Comparison of ENCODE assay signal across 8 cellular contexts in the genomic region with DNA sequence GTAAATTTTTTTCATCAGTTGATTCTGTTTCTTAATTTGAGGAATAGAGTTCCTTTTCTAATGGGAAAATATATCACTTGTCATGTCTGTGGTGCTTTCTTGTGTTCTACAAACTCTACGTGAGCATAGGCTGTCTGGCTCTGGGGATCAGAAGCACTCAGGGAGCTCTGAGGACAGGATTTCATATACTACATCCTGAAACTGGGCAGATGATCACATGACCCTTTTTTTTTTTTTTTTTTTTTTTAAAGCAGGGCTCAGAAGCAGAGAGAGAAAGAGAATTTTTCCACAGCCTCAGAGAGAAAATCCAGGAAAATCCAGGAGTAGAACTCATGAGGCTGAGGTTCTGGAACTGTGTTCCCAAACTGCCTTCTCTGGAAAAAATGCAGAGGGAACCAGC.
DNase-seq lines count a peak whose midpoint lies in the region; ATAC-seq and TF ChIP-seq lines count a peak whose summit lies in the region.

No MANE protein-coding gene starts in this region.

- POLR2A ChIA-PET in HCT116 (lab: Charles Lee), result interaction anchor here (0.6 to 1.9 kb wide), 5 partner anchors 12 to 83 kb away, joined by 4 to 6 read pairs (median 5); no protein-coding TSS in a partner anchor

- in situ Hi-C loops in GM13977 (cut with MboI; ENCODE audit: low pct_unique_long_range_greater_than_20kb, low sequenced_read_pairs, unreplicated experiment), result no loop called here

- H3K4me1 Mint-ChIP-seq in H9, result peaks cover 19 to 25% of the 10 kb centered on the region in 2 experiments

- H3K9me3 Mint-ChIP-seq in H9, result no peaks in the 10 kb centered on the region

- H3K27me3 ChIP-seq in HCT116 (ENCODE audit: insufficient read depth, low read length) (no peaks in the 10 kb centered on the region), esophagus muscularis mucosa (no peaks in the 10 kb centered on the region), H9 (ENCODE audit: insufficient read depth, low read length) (no peaks in the 10 kb centered on the region)

- no peaks in the 10 kb centered on the region for H4K20me1 ChIP-seq in HCT116 (ENCODE audit: insufficient read depth)
- H4K20me1 ChIP-seq in H9 (ENCODE audit: control insufficient read depth, insufficient read depth, insufficient read length), result no peaks in the 10 kb centered on the region

- no peak overlapping the region for H3K18ac ChIP-seq in H9 (ENCODE audit: insufficient read length, low read depth, low read length)

- H3K4me2 ChIP-seq in HCT116 (ENCODE audit: low read length), result peak overlapping the region; percentile 47
- H3K4me2 ChIP-seq in H9 (ENCODE audit: insufficient read depth, insufficient read length, low read length), result no peak overlapping the region

- CTCF ChIA-PET in HCT116 (lab: Charles Lee), result no interaction called here

- no peaks in the 10 kb centered on the region for H3K27me3 Mint-ChIP-seq in H9 (ENCODE audit: low read depth)

- no peak overlapping the region for H3K4me3 Mint-ChIP-seq in H9

- H3K27ac Mint-ChIP-seq in H9, result no peak overlapping the region

- TF ChIP-seq CTCF in HCT116 (IDR thresholded peaks at IDR 0.05 in 2 of 3, conservative IDR thresholded peaks at IDR 0.05 in 1 of 3; ENCODE audit: borderline replicate concordance in 1 of 3, insufficient read depth in 1 of 3, low read depth in 2 of 3, low read length in 2 of 3), result no peak
- TF ChIP-seq CTCF in VCaP (conservative IDR thresholded peaks at IDR 0.05), result no peak
- no peak for TF ChIP-seq CTCF in esophagus muscularis mucosa (IDR thresholded peaks at IDR 0.05)
- no peak for TF ChIP-seq CTCF in H9 (conservative IDR thresholded peaks at IDR 0.05)
- no peak for TF ChIP-seq CTCF in lower leg skin (IDR thresholded peaks at IDR 0.05)
- TF ChIP-seq CTCF in GM13977 (IDR thresholded peaks at IDR 0.05; ENCODE audit: extremely low read depth, insufficient read depth, missing control alignments), result no peak

- H3T11ph ChIP-seq in H9 (ENCODE audit: low read length), result no peak overlapping the region

- no peak overlapping the region for H4K8ac ChIP-seq in H9 (replicated peaks; ENCODE audit: insufficient read length, low read depth, low read length)

- DNase-seq in HCT116 (ENCODE audit: low read depth, low spot score) (no peak), esophagus muscularis mucosa (ENCODE audit: extremely low spot score) (no peak), SK-N-DZ (ENCODE audit: low spot score) (no peak), H9 (no peak), lower leg skin (ENCODE audit: low spot score in 2 of 2) (no peak), GM13977 (ENCODE audit: low spot score) (no peak)

- no peaks in the 10 kb centered on the region for H3K36me3 ChIP-seq in HCT116 (ENCODE audit: control insufficient read depth in 1 of 2, insufficient read depth in 2 of 2, low read length in 2 of 2)
- no peaks in the 10 kb centered on the region for H3K36me3 ChIP-seq in esophagus muscularis mucosa

- no peak for TF ChIP-seq RAD21 in HCT116 (IDR thresholded peaks at IDR 0.05; ENCODE audit: low read depth)

- no peaks in the 10 kb centered on the region for H3K9me2 ChIP-seq in HCT116 (ENCODE audit: insufficient read depth)

- H3K4ac ChIP-seq in H9 (ENCODE audit: low read depth, low read length), result no peak overlapping the region

- H3K9me3 ChIP-seq in HCT116 (ENCODE audit: control insufficient read depth in 1 of 2, insufficient read depth in 1 of 2, low read depth in 1 of 2, low read length in 2 of 2), result no peaks in the 10 kb centered on the region
- H3K9me3 ChIP-seq in esophagus muscularis mucosa, result no peaks in the 10 kb centered on the region
- no peaks in the 10 kb centered on the region for H3K9me3 ChIP-seq in H9 (ENCODE audit: control insufficient read depth, low read depth, low read length)

- peak overlapping the region; percentile 79 for H3K27ac ChIP-seq in HCT116 (ENCODE audit: low read depth, low read length)
- peak overlapping the region; percentile 82 for H3K27ac ChIP-seq in VCaP
- peak overlapping the region; percentile 24 to 57 (median 30) for H3K27ac ChIP-seq in esophagus muscularis mucosa (replicated peaks in 1 of 4)
- H3K27ac ChIP-seq in skin epidermis, result peak overlapping the region in 18 of 21 experiments; percentile 21 to 84 (median 58)
- H3K27ac ChIP-seq in H9 (ENCODE audit: insufficient read length, low read depth, low read length), result no peak overlapping the region

- no peak overlapping the region for H2BK5ac ChIP-seq in H9 (ENCODE audit: insufficient read length, low read length)

- RAD21 ChIA-PET in HCT116 (lab: Charles Lee; ENCODE audit: low non-redundant PET in 1 of 2, low total read pairs in 2 of 2, uncharacterized antibody in 2 of 2, unreplicated experiment in 2 of 2), result interaction anchor here in 1 of 2 experiments (0.7 kb wide), 1 partner anchor 12 kb away, joined by 4 read pairs; no protein-coding TSS in a partner anchor

- intact Hi-C loops in HCT116 (cut with micrococcal nuclease), result no loop called here
- intact Hi-C loops in esophagus muscularis mucosa (cut with DNase I), result no loop called here
- intact Hi-C loops in lower leg skin (cut with DNase I; ENCODE audit: low total_unique reads), result no loop called here

- H2BK120ac ChIP-seq in H9 (ENCODE audit: low read depth, low read length, poor library complexity, severe bottlenecking), result no peak overlapping the region

- H4K5ac ChIP-seq in H9 (ENCODE audit: insufficient read length, low read depth, low read length), result no peak overlapping the region

- H3K23ac ChIP-seq in H9 (ENCODE audit: insufficient read length, low read depth, low read length), result no peak overlapping the region

- no peak overlapping the region for H4K91ac ChIP-seq in H9 (ENCODE audit: insufficient read length, low read depth, low read length)

- H2BK20ac ChIP-seq in H9 (ENCODE audit: low read depth, low read length, poor library complexity, severe bottlenecking), result no peak overlapping the region

- H3K56ac ChIP-seq in H9 (ENCODE audit: insufficient read length, low read depth, low read length), result no peak overlapping the region

- no peak for TF ChIP-seq EP300 in esophagus muscularis mucosa (IDR thresholded peaks at IDR 0.05)

- peaks cover 33 to 55% of the 10 kb centered on the region in 2 experiments for H3K4me1 ChIP-seq in HCT116 (ENCODE audit: control insufficient read depth in 1 of 2, insufficient read depth in 2 of 2, low read length in 2 of 2)
- H3K4me1 ChIP-seq in esophagus muscularis mucosa, result peaks cover 27 to 36% (median 32%) of the 10 kb centered on the region in 4 donors
- peaks cover 3% of the 10 kb centered on the region; the same call in 1 of the 2 replicates for H3K4me1 ChIP-seq in H9 (ENCODE audit: insufficient read depth, low read length)

- H3K23me2 ChIP-seq in H9 (ENCODE audit: insufficient read length, low read depth, low read length, poor library complexity, severe bottlenecking), result no peaks in the 10 kb centered on the region

- no peak overlapping the region for H2BK15ac ChIP-seq in H9 (ENCODE audit: low read depth, low read length)

- no peak overlapping the region for H2BK12ac ChIP-seq in H9 (ENCODE audit: insufficient read length, low read depth, low read length)

- 52% methylated on average over 1 of the region's 1 CpG for WGBS in esophagus muscularis mucosa
- no CpG with 5 or more reads among the region's 1 CpG for WGBS in H9 (ENCODE audit: extremely low coverage, insufficient read length, low lambda C conversion rate)
- WGBS in lower leg skin, 2 donors, result 24 to 35% methylated on average over 1 of the region's 1 CpG

- no peak overlapping the region for H2AFZ ChIP-seq in HCT116 (ENCODE audit: low read depth, low read length, poor library complexity, severe bottlenecking)
- H2AFZ ChIP-seq in H9 (ENCODE audit: low read length), result no peak overlapping the region

- H2AK5ac ChIP-seq in H9 (ENCODE audit: insufficient read length, low read length), result no peak overlapping the region

- no peaks in the 10 kb centered on the region for H3K79me1 ChIP-seq in H9 (ENCODE audit: insufficient read depth, low read depth, low read length, poor library complexity, severe bottlenecking)

- ATAC-seq in HCT116, result peak; percentile 37; the same call in 1 of the 2 replicates

- BruUV-seq in HCT116 (replicated peaks; lab: Mats Ljungman, UMichigan), result no TSS peak

- H3K4me3 ChIP-seq in HCT116 (replicated peaks in 1 of 2; ENCODE audit: low read depth in 1 of 2, low read length in 2 of 2) (no peak overlapping the region), esophagus muscularis mucosa (no peak overlapping the region), skin epidermis (no peak overlapping the region), lower leg skin (ENCODE audit: low read depth, poor library complexity, severe bottlenecking) (no peak overlapping the region)

- TF ChIP-seq POLR2A in HCT116 (IDR thresholded peaks at IDR 0.05; ENCODE audit: borderline replicate concordance, extremely low read depth, insufficient read depth, insufficient read length) (no peak), esophagus muscularis mucosa (IDR thresholded peaks at IDR 0.05; ENCODE audit: low read depth) (no peak), lower leg skin (IDR thresholded peaks at IDR 0.05) (no peak)

- H3K14ac ChIP-seq in H9 (ENCODE audit: insufficient read depth, low read length), result no peak overlapping the region

- H3K79me2 ChIP-seq in HCT116 (ENCODE audit: insufficient read depth, low read length), result no peaks in the 10 kb centered on the region
- no peaks in the 10 kb centered on the region for H3K79me2 ChIP-seq in H9 (ENCODE audit: insufficient read depth, low read length)

- no peaks in the 10 kb centered on the region for H3K36me3 Mint-ChIP-seq in H9 (ENCODE audit: insufficient read depth in 1 of 3, low read depth in 3 of 3)

- no peak overlapping the region for H3K9ac ChIP-seq in HCT116 (ENCODE audit: low read length)
- no peak overlapping the region for H3K9ac ChIP-seq in H9 (ENCODE audit: extremely low read depth, insufficient read length, low read length)

TF ChIP-seq in HCT116, 20 proteins besides CTCF, POLR2A, EP300 and RAD21:
- TF ChIP-seq CEBPB (IDR thresholded peaks at IDR 0.05; ENCODE audit: low read depth) (0 out of 2 replicates have a peak, but pooled peaks have one; percentile 7), YY1 (IDR thresholded peaks at IDR 0.05; ENCODE audit: extremely low read depth, insufficient replicate concordance, low read depth, low read length) (no peak)
- TF ChIP-seq, protein P1, sequence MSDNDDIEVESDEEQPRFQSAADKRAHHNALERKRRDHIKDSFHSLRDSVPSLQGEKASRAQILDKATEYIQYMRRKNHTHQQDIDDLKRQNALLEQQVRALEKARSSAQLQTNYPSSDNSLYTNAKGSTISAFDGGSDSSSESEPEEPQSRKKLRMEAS (IDR thresholded peaks at IDR 0.05), result no peak
